ENCODE assay signal across 14 cellular contexts in genomic region chr7:148398844-148399365, GRCh38.
DNase-seq lines count a peak whose midpoint lies in the region; ATAC-seq and TF ChIP-seq lines count a peak whose summit lies in the region.
"Had no signal": no experiment of that assay in that cellular context is flagged by ENCODE, and none has a peak within 500 bp of the region (broad histone marks: within the 10 kb centered on the region; RNA-seq: fewer than 3 reads in every experiment).

No MANE protein-coding gene starts in this region.

- H3K23ac ChIP-seq in mesenchymal stem cell (ENCODE audit: low read length in 2 of 2) = no peak overlapping the region

- no peak overlapping the region for H3K4me3 Mint-ChIP-seq in MCF 10A (ENCODE audit: unreplicated experiment)

- 83% methylated on average over 7 of the region's 7 CpGs for WGBS in mesenchymal stem cell
- WGBS in SK-N-SH (ENCODE audit: low lambda C conversion rate) = 79% methylated on average over 7 of the region's 7 CpGs

- H3K27ac Mint-ChIP-seq in MCF 10A (ENCODE audit: low read depth, unreplicated experiment) = no peak overlapping the region
- H3K27ac Mint-ChIP-seq: activated naive CD4-positive, alpha-beta T cell treated with anti-CD3 and anti-CD28 coated beads, Interleukin-2, amount 50 U/mL, for 72 hours had no signal

- CTCF ChIA-PET in MCF 10A (lab: Yijun Ruan, JAX) (interaction anchor here (1.1 kb wide), 1 partner anchor 31 kb away, joined by 3 read pairs; no protein-coding TSS in a partner anchor), SK-N-SH (lab: Yijun Ruan, JAX) (no interaction called here)

- H3K14ac ChIP-seq in mesenchymal stem cell (ENCODE audit: low read length in 2 of 2) = no peak overlapping the region

- no peak overlapping the region for H4K91ac ChIP-seq in mesenchymal stem cell (ENCODE audit: low read length)

- no peaks in the 10 kb centered on the region for H3K36me3 Mint-ChIP-seq in MCF 10A (ENCODE audit: insufficient read depth, unreplicated experiment)
- H3K36me3 Mint-ChIP-seq: activated naive CD4-positive, alpha-beta T cell treated with anti-CD3 and anti-CD28 coated beads, Interleukin-2, amount 50 U/mL, for 72 hours had no signal

- no peak overlapping the region for H3K4me3 ChIP-seq in breast epithelium
- H3K4me3 ChIP-seq in mesenchymal stem cell (ENCODE audit: insufficient read depth in 1 of 2, low read depth in 1 of 2, low read length in 2 of 2) = no peak overlapping the region
- no peak overlapping the region for H3K4me3 ChIP-seq in SK-N-SH (ENCODE audit: low read depth in 2 of 2, low read length in 1 of 2)
- H3K4me3 ChIP-seq: tibial nerve had no signal

- TF ChIP-seq CTCF in MCF 10A (IDR thresholded peaks at IDR 0.05; ENCODE audit: unreplicated experiment) = no peak
- TF ChIP-seq CTCF in breast epithelium (IDR thresholded peaks at IDR 0.05) = no peak
- TF ChIP-seq CTCF in SK-N-SH (IDR thresholded peaks at IDR 0.05) = no peak

- H3K4me1 Mint-ChIP-seq in MCF 10A (ENCODE audit: insufficient read depth, unreplicated experiment) = peaks cover 6% of the 10 kb centered on the region

- H3K27me3 ChIP-seq in breast epithelium (peaks cover 0 to 23% of the 10 kb centered on the region in 2 donors), mesenchymal stem cell (ENCODE audit: control insufficient read depth in 1 of 2, insufficient read depth in 1 of 2, low read length in 2 of 2) (peaks cover 0 to 8% of the 10 kb centered on the region in 2 experiments), SK-N-SH (ENCODE audit: insufficient read depth) (no peaks in the 10 kb centered on the region)

- intact Hi-C loops in MCF 10A (cut with micrococcal nuclease) = no loop called here
- intact Hi-C loops in breast epithelium (cut with DNase I; ENCODE audit: low total_unique reads) = no loop called here

- no TSS peak for BruUV-seq in MCF 10A (replicated peaks; lab: Mats Ljungman, UMichigan)

- POLR2A ChIA-PET in MCF 10A (lab: Yijun Ruan, JAX) (interaction anchor here (0.9 kb wide), 1 partner anchor 667 kb away, joined by 3 read pairs; no protein-coding TSS in a partner anchor), SK-N-SH (lab: Yijun Ruan, JAX) (no interaction called here)

- H3K79me1 ChIP-seq in mesenchymal stem cell (replicated peaks; ENCODE audit: low read length, poor library complexity, severe bottlenecking) = no peaks in the 10 kb centered on the region

- H4K20me1 ChIP-seq in SK-N-SH (ENCODE audit: insufficient read depth) = no peaks in the 10 kb centered on the region

- no peak overlapping the region for H2BK15ac ChIP-seq in mesenchymal stem cell (ENCODE audit: low read depth, poor library complexity, severe bottlenecking)

- no peaks in the 10 kb centered on the region for H3K79me2 ChIP-seq in SK-N-SH (ENCODE audit: insufficient read depth)

- H3K36me3 ChIP-seq in breast epithelium (no peaks in the 10 kb centered on the region), mesenchymal stem cell (ENCODE audit: control insufficient read depth in 1 of 2, insufficient read depth in 2 of 2, low read depth in 1 of 2, low read length in 2 of 2) (no peaks in the 10 kb centered on the region), SK-N-SH (replicated peaks in 1 of 2; ENCODE audit: control insufficient read depth in 1 of 2, insufficient read depth in 2 of 2, low read length in 1 of 2) (no peaks in the 10 kb centered on the region)
- H3K36me3 ChIP-seq: tibial nerve had no signal

- no peaks in the 10 kb centered on the region for H3F3A ChIP-seq in SK-N-SH (replicated peaks; ENCODE audit: insufficient read depth)

- H3K27ac ChIP-seq in breast epithelium = no peak overlapping the region
- H3K27ac ChIP-seq in mesenchymal stem cell (ENCODE audit: low read length, poor library complexity, severe bottlenecking) = no peak overlapping the region
- no peak overlapping the region for H3K27ac ChIP-seq in SK-N-SH (ENCODE audit: low read depth in 2 of 2, low read length in 1 of 2)
- H3K27ac ChIP-seq: 22Rv1, tibial nerve had no signal

- DNase-seq in MCF 10A (ENCODE audit: unreplicated experiment) (peak; percentile 3), breast epithelium (ENCODE audit: low spot score in 2 of 2) (no peak), SW 1271 (lab: John Stamatoyannopoulos, UW) (no peak), mesenchymal stem cell (no peak), SK-N-SH (no peak)
- DNase-seq: mesendoderm, NCI-H1048, NCI-H446 had no signal

- H3K4me2 ChIP-seq in mesenchymal stem cell (ENCODE audit: low read length, poor library complexity, severe bottlenecking) (no peak overlapping the region), SK-N-SH (no peak overlapping the region)

- H3K9me3 Mint-ChIP-seq in MCF 10A (ENCODE audit: unreplicated experiment) = no peaks in the 10 kb centered on the region
- H3K9me3 Mint-ChIP-seq: activated naive CD4-positive, alpha-beta T cell treated with anti-CD3 and anti-CD28 coated beads, Interleukin-2, amount 50 U/mL, for 72 hours had no signal

- no peak overlapping the region for H3K4ac ChIP-seq in mesenchymal stem cell (ENCODE audit: low read depth in 1 of 2, low read length in 2 of 2)

- no peaks in the 10 kb centered on the region for H3K9me3 ChIP-seq in breast epithelium
- no peaks in the 10 kb centered on the region for H3K9me3 ChIP-seq in mesenchymal stem cell (ENCODE audit: control insufficient read depth, low read length)
- H3K9me3 ChIP-seq in SK-N-SH = no peaks in the 10 kb centered on the region
- H3K9me3 ChIP-seq: tibial nerve had no signal

- no peak overlapping the region for H4K8ac ChIP-seq in mesenchymal stem cell (ENCODE audit: low read length)

- no peak overlapping the region for H2AFZ ChIP-seq in mesenchymal stem cell (ENCODE audit: low read depth, low read length)
- no peak overlapping the region for H2AFZ ChIP-seq in SK-N-SH (ENCODE audit: low read depth)

- TF ChIP-seq RAD21 in SK-N-SH (IDR thresholded peaks at IDR 0.05; ENCODE audit: low read length) = no peak

- H2BK120ac ChIP-seq in mesenchymal stem cell (ENCODE audit: low read depth, low read length) = no peak overlapping the region

- ATAC-seq in HG02763 (IDR thresholded peaks at IDR 0.05; ENCODE audit: unreplicated experiment) (peak; percentile 68), HG03558 (IDR thresholded peaks at IDR 0.05; ENCODE audit: extremely low read depth, unreplicated experiment) (peak; percentile 89), HG02678 (IDR thresholded peaks at IDR 0.05; ENCODE audit: unreplicated experiment) (no peak)
- ATAC-seq: activated naive CD4-positive, alpha-beta T cell treated with anti-CD3 and anti-CD28 coated beads, Interleukin-2, amount 50 U/mL, for 72 hours had no signal

- H3K18ac ChIP-seq in mesenchymal stem cell (ENCODE audit: low read depth in 1 of 2, low read length in 2 of 2) = no peak overlapping the region

- no peaks in the 10 kb centered on the region for H3K9me2 ChIP-seq in SK-N-SH

- no peak for TF ChIP-seq POLR2A in breast epithelium (IDR thresholded peaks at IDR 0.05)

- H3K4me1 ChIP-seq in breast epithelium (no peaks in the 10 kb centered on the region), mesenchymal stem cell (ENCODE audit: control insufficient read depth, insufficient read depth, low read depth, low read length) (no peaks in the 10 kb centered on the region), SK-N-SH (ENCODE audit: control insufficient read depth in 1 of 2, insufficient read depth in 2 of 2, low read depth in 1 of 2, low read length in 1 of 2) (peaks cover 0 to 10% of the 10 kb centered on the region in 2 experiments; a peak in 2 of 4 replicates)
- H3K4me1 ChIP-seq: tibial nerve had no signal

- H3K27me3 Mint-ChIP-seq in MCF 10A (ENCODE audit: insufficient read depth, unreplicated experiment) = peaks cover 18% of the 10 kb centered on the region

- no peak overlapping the region for H2BK5ac ChIP-seq in mesenchymal stem cell (ENCODE audit: low read depth, low read length, poor library complexity, severe bottlenecking)

- H2BK12ac ChIP-seq in mesenchymal stem cell (ENCODE audit: low read length in 2 of 2) = no peak overlapping the region

- no peak overlapping the region for H2AK5ac ChIP-seq in mesenchymal stem cell (ENCODE audit: low read length, severe bottlenecking)

- H3K9ac ChIP-seq in mesenchymal stem cell (ENCODE audit: low read length) (no peak overlapping the region), SK-N-SH (no peak overlapping the region)

- TF ChIP-seq EP300 in SK-N-SH (IDR thresholded peaks at IDR 0.05; ENCODE audit: borderline replicate concordance in 1 of 2, low read depth in 1 of 2, low read length in 1 of 2) = no peak

TF ChIP-seq in SK-N-SH, 30 proteins besides CTCF, POLR2A, EP300 and RAD21:
- TF ChIP-seq RFX5 (IDR thresholded peaks at IDR 0.05; ENCODE audit: low read length) = no peak
- no peak for TF ChIP-seq IRF3 (IDR thresholded peaks at IDR 0.05; ENCODE audit: low read depth, low read length)
